ENCODE assay signal across 7 cellular contexts in genomic region chr2:3515438-3515837, GRCh38. TPM values are rescaled to one million over a fixed set of nuclear protein-coding genes. Genes with fewer than 3 reads are reported as not detected.
DNase-seq lines count a peak whose midpoint lies in the region; ATAC-seq, FAIRE-seq and TF ChIP-seq lines count a peak whose summit lies in the region.
"Not testable (repeated sequence)": the region's sequence is repeated elsewhere in the genome, so short reads cannot be mapped to it uniquely, and the experiment has no call there.

No MANE protein-coding gene starts in this region.

- intact Hi-C loops in Caco-2 (cut with micrococcal nuclease; ENCODE audit: unreplicated experiment): loop anchor here (5.0 kb wide), 1 partner anchor 138 kb away; the partner anchor contains the start of genes EIPR1 and TRAPPC12
- intact Hi-C loops in HepG2 (cut with micrococcal nuclease; ENCODE audit: unreplicated experiment); right lobe of liver (cut with DNase I): not testable (repeated sequence)

- H4K20me1 ChIP-seq in HepG2 (ENCODE audit: insufficient read depth, low read length): not testable (repeated sequence)

- H3K4me3 Mint-ChIP-seq in Caco-2 (ENCODE audit: unreplicated experiment) (peak overlapping the region; percentile 6), endothelial cell (ENCODE audit: unreplicated experiment) (peak overlapping the region; percentile 29), neural crest cell (peak overlapping the region; percentile 62)
- H3K4me3 Mint-ChIP-seq in activated T-helper 17 cell treated with anti-CD3 and anti-CD28 coated beads, Interleukin-2, amount 50 U/mL, for 72 hours; activated naive CD8-positive, alpha-beta T cell: not testable (repeated sequence)

- peaks cover 80% of the 10 kb centered on the region for H3K36me3 Mint-ChIP-seq in Caco-2 (ENCODE audit: insufficient read depth, unreplicated experiment)
- peaks cover 49% of the 10 kb centered on the region for H3K36me3 Mint-ChIP-seq in activated T-helper 17 cell treated with anti-CD3 and anti-CD28 coated beads, Interleukin-2, amount 50 U/mL, for 72 hours (ENCODE audit: low read depth)
- peaks cover 40% of the 10 kb centered on the region for H3K36me3 Mint-ChIP-seq in activated naive CD8-positive, alpha-beta T cell
- H3K36me3 Mint-ChIP-seq in endothelial cell (ENCODE audit: low read depth, unreplicated experiment): peaks cover 57% of the 10 kb centered on the region
- peaks cover 33% of the 10 kb centered on the region for H3K36me3 Mint-ChIP-seq in neural crest cell (ENCODE audit: low read depth)

- not testable (repeated sequence) for TF ChIP-seq EP300 in HepG2 (IDR thresholded peaks at IDR 0.05; ENCODE audit: low read depth in 2 of 2, low read length in 2 of 2); HepG2 (CRISPR knock-in tag; IDR thresholded peaks at IDR 0.05; ENCODE audit: borderline replicate concordance)

- POLR2A ChIA-PET in Caco-2 (lab: Charles Lee); HepG2 (lab: Yijun Ruan, JAX): not testable (repeated sequence)

- peaks cover 18% of the 10 kb centered on the region for H3K4me1 ChIP-seq in Caco-2
- H3K4me1 ChIP-seq in HepG2 (ENCODE audit: insufficient read depth, low read length): peaks cover 54% of the 10 kb centered on the region
- H3K4me1 ChIP-seq in right lobe of liver: peaks cover 0 to 28% (median 8%) of the 10 kb centered on the region in 4 donors

- DNase-seq in Caco-2; endothelial cell (ENCODE audit: low spot score); HepG2 (ENCODE audit: low spot score); neural crest cell (ENCODE audit: low read depth, low spot score): not testable (repeated sequence)
- DNase-seq in right lobe of liver: peak in 1 of 3 donors; percentile 16

- not testable (repeated sequence) for BruUV-seq in Caco-2 (replicated peaks; lab: Mats Ljungman, UMichigan); HepG2 (replicated peaks; lab: Mats Ljungman, UMichigan)

- H3K9ac ChIP-seq in HepG2 (ENCODE audit: insufficient read depth, low read depth, low read length): not testable (repeated sequence)

- H3K36me3 ChIP-seq in Caco-2 (ENCODE audit: control insufficient read depth, insufficient read depth, low read length): not testable (repeated sequence)
- H3K36me3 ChIP-seq in HepG2 (replicated peaks in 1 of 2; ENCODE audit: control insufficient read depth in 1 of 2, insufficient read depth in 2 of 2, low read length in 2 of 2): peaks cover 20 to 38% of the 10 kb centered on the region in 2 experiments
- peaks cover 0 to 39% (median 20%) of the 10 kb centered on the region in 4 donors for H3K36me3 ChIP-seq in right lobe of liver

- H3K4me3 ChIP-seq in Caco-2 (ENCODE audit: low read depth, low read length); HepG2 (replicated peaks in 1 of 3; ENCODE audit: insufficient read depth in 1 of 3, low read depth in 2 of 3, low read length in 3 of 3): not testable (repeated sequence)
- H3K4me3 ChIP-seq in right lobe of liver: peak overlapping the region in 2 of 3 donors; percentile 19 to 99

- not testable (repeated sequence) for TF ChIP-seq POLR2A in HepG2 (IDR thresholded peaks at IDR 0.05; ENCODE audit: insufficient read depth in 1 of 2, low read depth in 2 of 2, low read length in 2 of 2); right lobe of liver (IDR thresholded peaks at IDR 0.05)

- WGBS in HepG2 (ENCODE audit: low lambda C conversion rate): 91% methylated on average over 5 of the region's 5 CpGs
- 32% methylated on average over 4 of the region's 5 CpGs for WGBS in right lobe of liver (ENCODE audit: insufficient coverage, low coverage, low lambda C conversion rate, missing lambda C conversion rate)

- not testable (repeated sequence) for FAIRE-seq in HepG2 (lab: Jason Lieb, UNC)

- peaks cover 16% of the 10 kb centered on the region for H3K9me3 ChIP-seq in Caco-2
- not testable (repeated sequence) for H3K9me3 ChIP-seq in HepG2 (ENCODE audit: low read length); right lobe of liver

- not testable (repeated sequence) for H3K27ac ChIP-seq in HepG2 (ENCODE audit: extremely low read length, insufficient read depth, low read length)
- H3K27ac ChIP-seq in right lobe of liver: peak overlapping the region in 2 of 3 donors; percentile 97 to 100

- not testable (repeated sequence) for TF ChIP-seq RAD21 in HepG2 (CRISPR knock-in tag; IDR thresholded peaks at IDR 0.05)

- H3K27me3 Mint-ChIP-seq in Caco-2 (ENCODE audit: insufficient read depth, unreplicated experiment); activated T-helper 17 cell treated with anti-CD3 and anti-CD28 coated beads, Interleukin-2, amount 50 U/mL, for 72 hours; activated naive CD8-positive, alpha-beta T cell; endothelial cell (ENCODE audit: unreplicated experiment); neural crest cell (ENCODE audit: low read depth): not testable (repeated sequence)

- not testable (repeated sequence) for ATAC-seq in activated T-helper 17 cell treated with anti-CD3 and anti-CD28 coated beads, Interleukin-2, amount 50 U/mL, for 72 hours (replicated peaks); HepG2; right lobe of liver

- TF ChIP-seq CTCF in Caco-2 (IDR thresholded peaks at IDR 0.05; ENCODE audit: insufficient read depth in 1 of 2, low read depth in 1 of 2, low read length in 1 of 2, severe bottlenecking in 1 of 2, unreplicated experiment in 1 of 2); endothelial cell (IDR thresholded peaks at IDR 0.05; ENCODE audit: unreplicated experiment); HepG2 (CRISPR knock-in tag; IDR thresholded peaks at IDR 0.05); right lobe of liver (IDR thresholded peaks at IDR 0.05); neural crest cell (conservative IDR thresholded peaks at IDR 0.05): not testable (repeated sequence)

- peak overlapping the region; percentile 36 for H3K27ac Mint-ChIP-seq in Caco-2 (ENCODE audit: unreplicated experiment)
- peak overlapping the region; percentile 30 for H3K27ac Mint-ChIP-seq in activated T-helper 17 cell treated with anti-CD3 and anti-CD28 coated beads, Interleukin-2, amount 50 U/mL, for 72 hours
- H3K27ac Mint-ChIP-seq in activated naive CD8-positive, alpha-beta T cell: peak overlapping the region; percentile 22
- not testable (repeated sequence) for H3K27ac Mint-ChIP-seq in endothelial cell (ENCODE audit: unreplicated experiment); neural crest cell (ENCODE audit: unreplicated experiment)

- peaks cover 27% of the 10 kb centered on the region for H3K9me3 Mint-ChIP-seq in Caco-2 (ENCODE audit: unreplicated experiment)
- not testable (repeated sequence) for H3K9me3 Mint-ChIP-seq in activated T-helper 17 cell treated with anti-CD3 and anti-CD28 coated beads, Interleukin-2, amount 50 U/mL, for 72 hours; endothelial cell (ENCODE audit: unreplicated experiment); neural crest cell
- H3K9me3 Mint-ChIP-seq in activated naive CD8-positive, alpha-beta T cell (ENCODE audit: low read depth): peaks cover 11% of the 10 kb centered on the region

- in situ Hi-C loops in HepG2 (cut with HindIII; ENCODE audit: extremely low pct_ligation_motif_present, low pct_unique_long_range_greater_than_20kb): not testable (repeated sequence)

- not testable (repeated sequence) for H3K27me3 ChIP-seq in Caco-2 (replicated peaks; ENCODE audit: control insufficient read depth, insufficient read depth, low read length); HepG2 (ENCODE audit: control insufficient read depth in 1 of 2, insufficient read depth in 2 of 2, low read length in 2 of 2); right lobe of liver

- CTCF ChIA-PET in Caco-2 (lab: Charles Lee); HepG2 (lab: Yijun Ruan, JAX; ENCODE audit: low intra/inter-chr PET ratio, low total read pairs): not testable (repeated sequence)

- H3K79me2 ChIP-seq in HepG2 (ENCODE audit: insufficient read depth, low read length): peaks cover 35% of the 10 kb centered on the region

- H3K4me1 Mint-ChIP-seq in Caco-2 (ENCODE audit: low read depth, unreplicated experiment) (peaks cover 32% of the 10 kb centered on the region), endothelial cell (ENCODE audit: unreplicated experiment) (peaks cover 23% of the 10 kb centered on the region), neural crest cell (peaks cover 20% of the 10 kb centered on the region)
- not testable (repeated sequence) for H3K4me1 Mint-ChIP-seq in activated T-helper 17 cell treated with anti-CD3 and anti-CD28 coated beads, Interleukin-2, amount 50 U/mL, for 72 hours
- peaks cover 19% of the 10 kb centered on the region for H3K4me1 Mint-ChIP-seq in activated naive CD8-positive, alpha-beta T cell (ENCODE audit: low read depth)

- not testable (repeated sequence) for H2AFZ ChIP-seq in HepG2 (ENCODE audit: low read length)

- H3K4me2 ChIP-seq in HepG2 (ENCODE audit: low read depth, low read length): not testable (repeated sequence)

RNA-seq across cellular contexts. Expression of gene ADI1, which starts 3.9 kb away (rescaled TPM):
- total RNA-seq in Caco-2 (2022) (63.7 and 69.2 TPM in 2 replicates), endothelial cell (ENCODE audit: unreplicated experiment) (21.6 TPM), HepG2 (2016; rRNA removed; fragmentation: Illumina TruSeq; extraction: Trizol) (123 and 135 TPM in 2 replicates), right lobe of liver (100 to 1,000 TPM; 165 to 470 (median 246) TPM), neural crest cell (32.4 and 32.8 TPM in 2 replicates)
- 10 to 100 TPM; 25.8 to 26.0 TPM for total RNA-seq in activated T-helper 17 cell treated with anti-CD3 and anti-CD28 coated beads, Interleukin-2, amount 50 U/mL, for 72 hours
- 16.6 and 17.0 TPM in 2 replicates for total RNA-seq in HepG2 (2016; cell fraction: cytosol; rRNA removed; fragmentation: Illumina TruSeq; extraction: Trizol; ENCODE audit: low read depth)
- 124 and 138 TPM in 2 replicates for total RNA-seq in HepG2 (2016; cell fraction: insoluble cytoplasmic fraction; rRNA removed; fragmentation: Illumina TruSeq; extraction: Trizol)
- 45.5 and 47.8 TPM in 2 replicates for total RNA-seq in HepG2 (2016; cell fraction: membrane; rRNA removed; fragmentation: Illumina TruSeq; extraction: Trizol)
- 54.5 and 64.3 TPM in 2 replicates for total RNA-seq in HepG2 (2016; cell fraction: nucleus; rRNA removed; fragmentation: Illumina TruSeq; extraction: Trizol)
- 21.3 and 28.7 TPM in 2 replicates for polyA plus RNA-seq in HepG2 (2011; rRNA removed)
- 22.7 and 24.5 TPM in 2 replicates for polyA plus RNA-seq in HepG2 (2011; cell fraction: cytosol; rRNA removed)
- 16.1 and 17.6 TPM in 2 replicates for polyA plus RNA-seq in HepG2 (2011; cell fraction: nucleus; rRNA removed)
- 22.9 and 33.0 TPM in 2 replicates for polyA plus RNA-seq in HepG2 (2012)
- 20.5 and 20.6 TPM in 2 replicates for polyA plus RNA-seq in HepG2 (2016; cell fraction: cytosol; fragmentation: Illumina TruSeq; extraction: Trizol; ENCODE audit: low read depth)
- 160 TPM in 2 replicates for polyA plus RNA-seq in HepG2 (2016; cell fraction: insoluble cytoplasmic fraction; fragmentation: Illumina TruSeq; extraction: Trizol; ENCODE audit: low read depth)
- polyA plus RNA-seq in HepG2 (2016; cell fraction: membrane; fragmentation: Illumina TruSeq; extraction: Trizol; ENCODE audit: low read depth): 42.7 and 43.1 TPM in 2 replicates
- 92.2 and 100 TPM in 2 replicates for polyA plus RNA-seq in HepG2 (2016; cell fraction: nucleus; fragmentation: Illumina TruSeq; extraction: Trizol; ENCODE audit: insufficient read depth, low read depth)
- 15.1 and 19.1 TPM in 2 replicates for polyA minus RNA-seq in HepG2 (2011; rRNA and poly(A)+ RNA removed; ENCODE audit: low replicate concordance)
- polyA minus RNA-seq in HepG2 (2011; cell fraction: cytosol; rRNA and poly(A)+ RNA removed): 13.2 and 18.8 TPM in 2 replicates
- 19.3 and 23.8 TPM in 2 replicates for polyA minus RNA-seq in HepG2 (2011; cell fraction: nucleus; rRNA and poly(A)+ RNA removed)

RNA-seq across cellular contexts. Expression of gene RNASEH1, which starts 42.7 kb away (rescaled TPM):
- total RNA-seq in Caco-2 (2022): 41.5 and 47.1 TPM in 2 replicates
- total RNA-seq in activated T-helper 17 cell treated with anti-CD3 and anti-CD28 coated beads, Interleukin-2, amount 50 U/mL, for 72 hours: 10 to 100 TPM; 10.3 to 31.7 TPM
- 24.4 TPM for total RNA-seq in endothelial cell (ENCODE audit: unreplicated experiment)
- total RNA-seq in HepG2 (2016; rRNA removed; fragmentation: Illumina TruSeq; extraction: Trizol): 57.2 and 57.4 TPM in 2 replicates
- 73.8 and 75.1 TPM in 2 replicates for total RNA-seq in HepG2 (2016; cell fraction: cytosol; rRNA removed; fragmentation: Illumina TruSeq; extraction: Trizol; ENCODE audit: low read depth)
- total RNA-seq in HepG2 (2016; cell fraction: insoluble cytoplasmic fraction; rRNA removed; fragmentation: Illumina TruSeq; extraction: Trizol): 56.9 and 57.3 TPM in 2 replicates
- 90.4 and 92.3 TPM in 2 replicates for total RNA-seq in HepG2 (2016; cell fraction: membrane; rRNA removed; fragmentation: Illumina TruSeq; extraction: Trizol)
- 37.2 and 39.3 TPM in 2 replicates for total RNA-seq in HepG2 (2016; cell fraction: nucleus; rRNA removed; fragmentation: Illumina TruSeq; extraction: Trizol)
- 12.7 and 14.5 TPM in 2 replicates for polyA plus RNA-seq in HepG2 (2011; rRNA removed)
- 12.8 and 14.0 TPM in 2 replicates for polyA plus RNA-seq in HepG2 (2011; cell fraction: cytosol; rRNA removed)
- polyA plus RNA-seq in HepG2 (2011; cell fraction: nucleus; rRNA removed): 10.4 and 11.6 TPM in 2 replicates
- polyA plus RNA-seq in HepG2 (2012): 21.0 and 21.2 TPM in 2 replicates
- polyA plus RNA-seq in HepG2 (2016; cell fraction: cytosol; fragmentation: Illumina TruSeq; extraction: Trizol; ENCODE audit: low read depth): 75.3 and 82.0 TPM in 2 replicates
- polyA plus RNA-seq in HepG2 (2016; cell fraction: insoluble cytoplasmic fraction; fragmentation: Illumina TruSeq; extraction: Trizol; ENCODE audit: low read depth): 46.3 and 47.8 TPM in 2 replicates
- 68.9 and 69.5 TPM in 2 replicates for polyA plus RNA-seq in HepG2 (2016; cell fraction: membrane; fragmentation: Illumina TruSeq; extraction: Trizol; ENCODE audit: low read depth)
- 43.7 and 45.2 TPM in 2 replicates for polyA plus RNA-seq in HepG2 (2016; cell fraction: nucleus; fragmentation: Illumina TruSeq; extraction: Trizol; ENCODE audit: insufficient read depth, low read depth)
- 10.4 and 15.6 TPM in 2 replicates for polyA minus RNA-seq in HepG2 (2011; rRNA and poly(A)+ RNA removed; ENCODE audit: low replicate concordance)
- polyA minus RNA-seq in HepG2 (2011; cell fraction: cytosol; rRNA and poly(A)+ RNA removed): 11.1 and 12.0 TPM in 2 replicates
- 17.3 and 19.1 TPM in 2 replicates for polyA minus RNA-seq in HepG2 (2011; cell fraction: nucleus; rRNA and poly(A)+ RNA removed)
- total RNA-seq in right lobe of liver: 10 to 100 TPM in 3 of 6 experiments, 1 to 10 TPM in 3; 8.3 to 12.2 (median 10.0) TPM
- 28.9 and 33.7 TPM in 2 replicates for total RNA-seq in neural crest cell

RNA-seq across cellular contexts. Expression of gene RPS7, which starts 59.6 kb away (rescaled TPM):
- total RNA-seq in Caco-2 (2022) (2,077 and 2,101 TPM in 2 replicates), endothelial cell (ENCODE audit: unreplicated experiment) (1,549 TPM), HepG2 (2016; rRNA removed; fragmentation: Illumina TruSeq; extraction: Trizol) (3,686 and 4,415 TPM in 2 replicates), right lobe of liver (1,000 to 10,000 TPM in 2 of 6 experiments, 100 to 1,000 TPM in 4; 366 to 1,499 (median 423) TPM), neural crest cell (1,758 and 1,929 TPM in 2 replicates)
- 1,000 to 10,000 TPM; 1,635 to 1,848 TPM for total RNA-seq in activated T-helper 17 cell treated with anti-CD3 and anti-CD28 coated beads, Interleukin-2, amount 50 U/mL, for 72 hours
- 5,456 and 6,100 TPM in 2 replicates for total RNA-seq in HepG2 (2016; cell fraction: cytosol; rRNA removed; fragmentation: Illumina TruSeq; extraction: Trizol; ENCODE audit: low read depth)
- total RNA-seq in HepG2 (2016; cell fraction: insoluble cytoplasmic fraction; rRNA removed; fragmentation: Illumina TruSeq; extraction: Trizol): 3,753 and 4,559 TPM in 2 replicates
- 7,013 and 7,026 TPM in 2 replicates for total RNA-seq in HepG2 (2016; cell fraction: membrane; rRNA removed; fragmentation: Illumina TruSeq; extraction: Trizol)
- total RNA-seq in HepG2 (2016; cell fraction: nucleus; rRNA removed; fragmentation: Illumina TruSeq; extraction: Trizol): 1,357 and 1,550 TPM in 2 replicates
- 3,283 and 4,040 TPM in 2 replicates for polyA plus RNA-seq in HepG2 (2011; rRNA removed)
- polyA plus RNA-seq in HepG2 (2011; cell fraction: cytosol; rRNA removed): 3,092 and 3,668 TPM in 2 replicates
- 687 and 772 TPM in 2 replicates for polyA plus RNA-seq in HepG2 (2011; cell fraction: nucleus; rRNA removed)
- polyA plus RNA-seq in HepG2 (2012): 3,723 and 4,459 TPM in 2 replicates
- polyA plus RNA-seq in HepG2 (2016; cell fraction: cytosol; fragmentation: Illumina TruSeq; extraction: Trizol; ENCODE audit: low read depth): 5,030 and 5,352 TPM in 2 replicates
- 4,110 and 4,812 TPM in 2 replicates for polyA plus RNA-seq in HepG2 (2016; cell fraction: insoluble cytoplasmic fraction; fragmentation: Illumina TruSeq; extraction: Trizol; ENCODE audit: low read depth)
- 6,339 and 6,476 TPM in 2 replicates for polyA plus RNA-seq in HepG2 (2016; cell fraction: membrane; fragmentation: Illumina TruSeq; extraction: Trizol; ENCODE audit: low read depth)
- polyA plus RNA-seq in HepG2 (2016; cell fraction: nucleus; fragmentation: Illumina TruSeq; extraction: Trizol; ENCODE audit: insufficient read depth, low read depth): 2,377 and 2,486 TPM in 2 replicates
- 217 and 248 TPM in 2 replicates for polyA minus RNA-seq in HepG2 (2011; rRNA and poly(A)+ RNA removed; ENCODE audit: low replicate concordance)
- 598 and 688 TPM in 2 replicates for polyA minus RNA-seq in HepG2 (2011; cell fraction: cytosol; rRNA and poly(A)+ RNA removed)
- 243 and 285 TPM in 2 replicates for polyA minus RNA-seq in HepG2 (2011; cell fraction: nucleus; rRNA and poly(A)+ RNA removed)
